ENCODE assay signal across 1 cellular context in the genomic region with DNA sequence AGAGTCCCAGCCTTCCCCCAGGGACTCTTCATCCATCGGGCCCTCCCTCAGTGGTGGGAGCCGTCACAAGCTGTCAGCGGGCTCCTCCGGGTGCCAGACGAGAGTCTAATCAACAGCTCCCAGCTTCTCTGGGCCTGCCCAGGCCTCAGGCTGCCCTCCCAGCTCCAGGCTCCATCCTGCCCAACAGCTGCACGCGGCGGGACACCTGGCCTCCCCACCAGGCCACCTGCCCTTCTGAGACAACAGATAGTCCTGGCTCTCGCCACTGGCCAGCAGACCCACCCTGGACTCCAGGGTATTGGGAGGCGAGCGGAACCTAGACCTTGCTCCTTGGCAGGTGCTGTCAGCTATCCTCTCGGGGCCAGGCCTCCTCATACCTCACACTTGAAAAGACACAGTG.
TF ChIP-seq lines count a peak whose summit lies in the region.

No MANE protein-coding gene starts in this region.

TF ChIP-seq in K562, 482 proteins besides CTCF, POLR2A, EP300 and RAD21 (continued from another document):
- no peak for TF ChIP-seq TCF3 (CRISPR knock-in tag; IDR thresholded peaks at IDR 0.05)
- TF ChIP-seq, protein P1, sequence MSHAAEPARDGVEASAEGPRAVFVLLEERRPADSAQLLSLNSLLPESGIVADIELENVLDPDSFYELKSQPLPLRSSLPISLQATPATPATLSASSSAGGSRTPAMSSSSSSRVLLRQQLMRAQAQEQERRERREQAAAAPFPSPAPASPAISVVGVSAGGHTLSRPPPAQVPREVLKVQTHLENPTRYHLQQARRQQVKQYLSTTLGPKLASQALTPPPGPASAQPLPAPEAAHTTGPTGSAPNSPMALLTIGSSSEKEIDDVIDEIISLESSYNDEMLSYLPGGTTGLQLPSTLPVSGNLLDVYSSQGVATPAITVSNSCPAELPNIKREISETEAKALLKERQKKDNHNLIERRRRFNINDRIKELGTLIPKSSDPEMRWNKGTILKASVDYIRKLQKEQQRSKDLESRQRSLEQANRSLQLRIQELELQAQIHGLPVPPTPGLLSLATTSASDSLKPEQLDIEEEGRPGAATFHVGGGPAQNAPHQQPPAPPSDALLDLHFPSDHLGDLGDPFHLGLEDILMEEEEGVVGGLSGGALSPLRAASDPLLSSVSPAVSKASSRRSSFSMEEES (CRISPR knock-in tag; IDR thresholded peaks at IDR 0.05): no peak
- TF ChIP-seq, protein P2, sequence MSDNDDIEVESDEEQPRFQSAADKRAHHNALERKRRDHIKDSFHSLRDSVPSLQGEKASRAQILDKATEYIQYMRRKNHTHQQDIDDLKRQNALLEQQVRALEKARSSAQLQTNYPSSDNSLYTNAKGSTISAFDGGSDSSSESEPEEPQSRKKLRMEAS (CRISPR knock-in tag; IDR thresholded peaks at IDR 0.05): peak; percentile 36; the same call in 1 of the 2 replicates
- TF ChIP-seq ZNF445 (CRISPR knock-in tag; IDR thresholded peaks at IDR 0.05; ENCODE audit: low read depth): no peak
- TF ChIP-seq ZNF644 (tag; IDR thresholded peaks at IDR 0.05; ENCODE audit: low read depth): no peak
- 0 out of 2 replicates have a peak, but pooled peaks have one; percentile 19 for TF ChIP-seq CBFA2T2 (conservative IDR thresholded peaks at IDR 0.05)
- TF ChIP-seq NFE2 (IDR thresholded peaks at IDR 0.05; ENCODE audit: low read depth): no peak
- no peak for TF ChIP-seq ZNF583 (CRISPR knock-in tag; IDR thresholded peaks at IDR 0.05)
- no peak for TF ChIP-seq HOXB6 (CRISPR knock-in tag; IDR thresholded peaks at IDR 0.05; ENCODE audit: borderline replicate concordance)
- TF ChIP-seq FOXM1 (IDR thresholded peaks at IDR 0.05; ENCODE audit: low read depth): no peak
- no peak for TF ChIP-seq FOXM1 (CRISPR knock-in tag; IDR thresholded peaks at IDR 0.05; ENCODE audit: low read depth)
- TF ChIP-seq NR4A1 (CRISPR knock-in tag; IDR thresholded peaks at IDR 0.05): no peak
- TF ChIP-seq NR4A1 (tag; IDR thresholded peaks at IDR 0.05): no peak
- no peak for TF ChIP-seq ZNF436 (CRISPR knock-in tag; IDR thresholded peaks at IDR 0.05)
- TF ChIP-seq USF1 (CRISPR knock-in tag; IDR thresholded peaks at IDR 0.05): peak; percentile 24; the same call in 1 of the 2 replicates
- TF ChIP-seq NR2F6 (CRISPR knock-in tag; IDR thresholded peaks at IDR 0.05): no peak
- TF ChIP-seq SMARCC2 (IDR thresholded peaks at IDR 0.05; ENCODE audit: low read depth): no peak
